24 cellular contexts compared by ENCODE assay signal in the genomic region with DNA sequence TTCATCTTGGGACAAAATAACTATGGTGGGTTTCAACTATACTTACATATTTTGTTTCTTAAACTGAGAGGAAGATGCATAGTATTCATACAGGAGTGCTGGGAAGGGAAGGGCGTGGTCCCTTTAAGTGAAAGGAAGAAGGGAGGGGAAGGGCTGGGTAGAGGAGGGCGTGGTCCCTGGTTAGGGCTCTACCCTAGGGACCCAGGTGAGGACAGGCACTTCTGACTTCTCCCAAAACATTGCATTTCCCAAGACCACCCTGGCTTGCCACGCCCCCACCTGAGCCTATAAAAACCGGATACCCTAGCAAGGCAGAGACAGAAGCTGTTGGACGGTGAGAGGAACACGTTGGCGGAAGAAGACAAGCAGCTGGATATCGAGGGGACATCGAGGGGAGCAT.
DNase-seq lines count a peak whose midpoint lies in the region; ATAC-seq, FAIRE-seq and TF ChIP-seq lines count a peak whose summit lies in the region.
"Had no signal": no experiment of that assay in that cellular context is flagged by ENCODE, and none has a peak within 500 bp of the region (broad histone marks: within the 10 kb centered on the region; RNA-seq: fewer than 3 reads in every experiment).

No MANE protein-coding gene starts in this region.

- TF ChIP-seq POLR2A in K562 (conservative IDR thresholded peaks at IDR 0.05) (no peak), testis (IDR thresholded peaks at IDR 0.05) (no peak)

- H3K4me1 ChIP-seq in HEK293 (ENCODE audit: control insufficient read depth, insufficient read depth, low read length) (no peaks in the 10 kb centered on the region), K562 (replicated peaks in 1 of 2; ENCODE audit: control insufficient read depth in 2 of 2, insufficient read depth in 2 of 2, low read length in 2 of 2) (no peaks in the 10 kb centered on the region; a peak in 1 of 5 replicates), testis (no peaks in the 10 kb centered on the region)
- H3K4me1 ChIP-seq: BLaER1, Caco-2 had no signal

- no peaks in the 10 kb centered on the region for H4K20me1 ChIP-seq in K562 (replicated peaks; ENCODE audit: control insufficient read depth, insufficient read depth, low read length)
- H4K20me1 ChIP-seq: BLaER1 had no signal

- WGBS in K562 (ENCODE audit: insufficient coverage, low coverage, missing lambda C conversion rate) = 4% methylated on average over 9 of the region's 9 CpGs
- WGBS in testis, 2 donors = 81 to 87% methylated on average over 9 of the region's 9 CpGs

- intact Hi-C loops in K562 (cut with micrococcal nuclease) = no loop called here
- intact Hi-C loops in testis (cut with DNase I; ENCODE audit: low total_unique reads) = no loop called here

- FAIRE-seq in K562 (lab: Jason Lieb, UNC) = peak; percentile 51
- FAIRE-seq: A204.1, GM12891, GM18507 had no signal

- H3K9ac ChIP-seq in K562 (ENCODE audit: insufficient read depth in 1 of 2, low read depth in 2 of 2, low read length in 2 of 2) = no peak overlapping the region
- H3K9ac ChIP-seq: BLaER1 had no signal

- DNase-seq in NCI-H748 (lab: John Stamatoyannopoulos, UW; ENCODE audit: unreplicated experiment) = peak; percentile 35
- no peak for DNase-seq in NCI-H748 treated with DMSO at 0.1 percent for 48 hours (lab: John Stamatoyannopoulos, UW)
- peak in 1 of 4 experiments; percentile 20 for DNase-seq in K562 (ENCODE audit: extremely low read depth in 1 of 4, low spot score in 3 of 4)
- peak; percentile 17 for DNase-seq in testis
- DNase-seq in mesenteric fat pad (ENCODE audit: low spot score) = no peak
- DNase-seq in ureter (ENCODE audit: low spot score) = no peak
- DNase-seq: Caco-2; CD4-positive, CD25-positive, alpha-beta regulatory T cell; CD8-positive, alpha-beta T cell; DMS153; DND-41; GF-D8; H9; HFFc6 had no signal

- H2AFZ ChIP-seq in K562 (ENCODE audit: low read depth, low read length) = 0 out of 2 replicates have a peak overlapping the region, but pooled peaks have one; percentile 22
- H2AFZ ChIP-seq: GM23338 had no signal

- H3K27ac ChIP-seq in HEK293 (ENCODE audit: extremely low read depth, low read depth, low read length) = no peak overlapping the region
- H3K27ac ChIP-seq in K562 (ENCODE audit: extremely low read depth, low read depth, low read length) = no peak overlapping the region
- no peak overlapping the region for H3K27ac ChIP-seq in testis
- H3K27ac ChIP-seq: 22Rv1, BLaER1, C4-2B had no signal

- no peaks in the 10 kb centered on the region for H3K79me2 ChIP-seq in K562 (ENCODE audit: control insufficient read depth, insufficient read depth, low read length)

- in situ Hi-C loops in K562 (cut with MboI) = no loop called here

- CTCF ChIA-PET in HEK293 (lab: Yijun Ruan, JAX) (interaction anchor here (1.9 kb wide), 1 partner anchor 11 kb away, joined by 5 read pairs; no protein-coding TSS in a partner anchor), K562 (lab: Yijun Ruan, JAX; ENCODE audit: low intra/inter-chr PET ratio) (no interaction called here)

- peak overlapping the region; percentile 48 for H3K4me2 ChIP-seq in K562 (ENCODE audit: insufficient read depth, low read length)
- H3K4me2 ChIP-seq: BLaER1, GM23338 had no signal

- H3K9me3 ChIP-seq in HEK293 (ENCODE audit: control insufficient read depth, insufficient read depth, low read depth, low read length) = no peaks in the 10 kb centered on the region
- no peaks in the 10 kb centered on the region for H3K9me3 ChIP-seq in K562 (replicated peaks; ENCODE audit: control insufficient read depth, insufficient read depth, low read depth, low read length)
- no peaks in the 10 kb centered on the region for H3K9me3 ChIP-seq in testis
- H3K9me3 ChIP-seq: BLaER1, Caco-2 had no signal

- H3K9me1 ChIP-seq in K562 (ENCODE audit: control insufficient read depth, insufficient read depth, low read length) = no peaks in the 10 kb centered on the region

- TF ChIP-seq CTCF in HEK293 (tag by site-specific recombination; IDR thresholded peaks at IDR 0.05) = no peak
- no peak for TF ChIP-seq CTCF in K562 (IDR thresholded peaks at IDR 0.05 in 2 of 3, conservative IDR thresholded peaks at IDR 0.05 in 1 of 3; ENCODE audit: insufficient read depth in 2 of 3, low read depth in 1 of 3, low read length in 3 of 3)
- TF ChIP-seq CTCF in testis (IDR thresholded peaks at IDR 0.05) = no peak

- TF ChIP-seq RAD21 in K562 (CRISPR knock-in tag; conservative IDR thresholded peaks at IDR 0.05 in 1 of 2, IDR thresholded peaks at IDR 0.05 in 1 of 2) = no peak

- POLR2A ChIA-PET in HEK293 (lab: Yijun Ruan, JAX) (no interaction called here), K562 (lab: Yijun Ruan, JAX) (interaction anchor here (1.0 to 1.4 kb wide), 2 partner anchors 16 to 18 kb away, joined by 3 read pairs; no protein-coding TSS in a partner anchor)

- H3K4me3 ChIP-seq in HEK293 (ENCODE audit: low read depth, low read length) = no peak overlapping the region
- H3K4me3 ChIP-seq in K562 = no peak overlapping the region
- H3K4me3 ChIP-seq in testis = peak overlapping the region in 1 of 2 donors; percentile 29
- H3K4me3 ChIP-seq: BLaER1, GM23338 had no signal

- ATAC-seq in K562 (peak; percentile 84), GM21367 (IDR thresholded peaks at IDR 0.05; ENCODE audit: unreplicated experiment) (no peak)
- ATAC-seq: CD8-positive, alpha-beta T cell; GM23338; HCT116 had no signal

- no TSS peak for BruUV-seq in K562 (replicated peaks; lab: Mats Ljungman, UMichigan)

- H3K36me3 ChIP-seq in HEK293 (ENCODE audit: control insufficient read depth in 2 of 2, insufficient read depth in 1 of 2, low read length in 2 of 2) (no peaks in the 10 kb centered on the region), K562 (ENCODE audit: control insufficient read depth, insufficient read depth, low read length) (no peaks in the 10 kb centered on the region), testis (ENCODE audit: low read depth, missing control alignments) (no peaks in the 10 kb centered on the region)
- H3K36me3 ChIP-seq: BLaER1 had no signal

- TF ChIP-seq EP300 in K562 (IDR thresholded peaks at IDR 0.05; ENCODE audit: low read length) = no peak

- peaks cover 21 to 27% of the 10 kb centered on the region in 2 experiments; a peak in 4 of 5 replicates for H3K27me3 ChIP-seq in K562 (ENCODE audit: control insufficient read depth in 2 of 2, insufficient read depth in 2 of 2, low read length in 2 of 2)
- no peaks in the 10 kb centered on the region for H3K27me3 ChIP-seq in testis
- H3K27me3 ChIP-seq: BLaER1 had no signal

TF ChIP-seq in HEK293, 187 proteins besides CTCF, POLR2A, EP300 and RAD21:
- TF ChIP-seq SCRT2 (tag by site-specific recombination; IDR thresholded peaks at IDR 0.05) = no peak
- TF ChIP-seq KLF1 (tag by site-specific recombination; IDR thresholded peaks at IDR 0.05) = peak; percentile 91
- 0 out of 2 replicates have a peak, but pooled peaks have one; percentile 17 for TF ChIP-seq KLF9 (tag by site-specific recombination; IDR thresholded peaks at IDR 0.05; ENCODE audit: low read depth)

TF ChIP-seq in K562, 482 proteins besides CTCF, POLR2A, EP300 and RAD21 (continues in another document):
- TF ChIP-seq ZNF384 (IDR thresholded peaks at IDR 0.05; ENCODE audit: low read depth, low read length) (no peak), E2F3 (CRISPR knock-in tag; IDR thresholded peaks at IDR 0.05) (no peak)
- TF ChIP-seq, protein P1, sequence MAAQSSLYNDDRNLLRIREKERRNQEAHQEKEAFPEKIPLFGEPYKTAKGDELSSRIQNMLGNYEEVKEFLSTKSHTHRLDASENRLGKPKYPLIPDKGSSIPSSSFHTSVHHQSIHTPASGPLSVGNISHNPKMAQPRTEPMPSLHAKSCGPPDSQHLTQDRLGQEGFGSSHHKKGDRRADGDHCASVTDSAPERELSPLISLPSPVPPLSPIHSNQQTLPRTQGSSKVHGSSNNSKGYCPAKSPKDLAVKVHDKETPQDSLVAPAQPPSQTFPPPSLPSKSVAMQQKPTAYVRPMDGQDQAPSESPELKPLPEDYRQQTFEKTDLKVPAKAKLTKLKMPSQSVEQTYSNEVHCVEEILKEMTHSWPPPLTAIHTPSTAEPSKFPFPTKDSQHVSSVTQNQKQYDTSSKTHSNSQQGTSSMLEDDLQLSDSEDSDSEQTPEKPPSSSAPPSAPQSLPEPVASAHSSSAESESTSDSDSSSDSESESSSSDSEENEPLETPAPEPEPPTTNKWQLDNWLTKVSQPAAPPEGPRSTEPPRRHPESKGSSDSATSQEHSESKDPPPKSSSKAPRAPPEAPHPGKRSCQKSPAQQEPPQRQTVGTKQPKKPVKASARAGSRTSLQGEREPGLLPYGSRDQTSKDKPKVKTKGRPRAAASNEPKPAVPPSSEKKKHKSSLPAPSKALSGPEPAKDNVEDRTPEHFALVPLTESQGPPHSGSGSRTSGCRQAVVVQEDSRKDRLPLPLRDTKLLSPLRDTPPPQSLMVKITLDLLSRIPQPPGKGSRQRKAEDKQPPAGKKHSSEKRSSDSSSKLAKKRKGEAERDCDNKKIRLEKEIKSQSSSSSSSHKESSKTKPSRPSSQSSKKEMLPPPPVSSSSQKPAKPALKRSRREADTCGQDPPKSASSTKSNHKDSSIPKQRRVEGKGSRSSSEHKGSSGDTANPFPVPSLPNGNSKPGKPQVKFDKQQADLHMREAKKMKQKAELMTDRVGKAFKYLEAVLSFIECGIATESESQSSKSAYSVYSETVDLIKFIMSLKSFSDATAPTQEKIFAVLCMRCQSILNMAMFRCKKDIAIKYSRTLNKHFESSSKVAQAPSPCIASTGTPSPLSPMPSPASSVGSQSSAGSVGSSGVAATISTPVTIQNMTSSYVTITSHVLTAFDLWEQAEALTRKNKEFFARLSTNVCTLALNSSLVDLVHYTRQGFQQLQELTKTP (IDR thresholded peaks at IDR 0.05; ENCODE audit: low read depth in 1 of 2, partially characterized antibody in 2 of 2) = no peak

Comparison
In these comparisons a context has a peak if more than half of its experiments do, and no peak if none do; other contexts are left out.
1. DNase-seq: peak in NCI-H748 (single experiment) and testis (single experiment); none in NCI-H748 treated with DMSO at 0.1 percent for 48 hours (single experiment), mesenteric fat pad (single experiment) and ureter (single experiment).